ENCODE assay signal across 8 cellular contexts in genomic region chr15:94230886-94231727, GRCh38. TPM values are rescaled to one million over a fixed set of nuclear protein-coding genes. Genes with fewer than 3 reads are reported as not detected.
DNase-seq lines count a peak whose midpoint lies in the region; ATAC-seq lines count a peak whose summit lies in the region.

Gene MCTP2, plus strand, starts transcription at chr15:94231561. Its CDS starts 66,705 bp downstream, at chr15:94298266.

- H3K4me1 Mint-ChIP-seq in T-cell, result peaks cover 37 to 69% (median 47%) of the 10 kb centered on the region in 3 donors

- ATAC-seq in GM21576 (IDR thresholded peaks at IDR 0.05; ENCODE audit: unreplicated experiment), result peak; percentile 59
- peak; percentile 89 to 91 (median 90) for ATAC-seq in T-cell (replicated peaks in 1 of 4)

- H3K36me3 ChIP-seq in adipocyte (ENCODE audit: control insufficient read depth, insufficient read depth, low read length, severe bottlenecking) (no peaks in the 10 kb centered on the region), iPS DF 6.9 (ENCODE audit: control insufficient read depth, insufficient read depth, low read length) (no peaks in the 10 kb centered on the region)

- peak within 1 kb of the TSS; percentile 86 for H3K4me3 ChIP-seq in adipocyte (ENCODE audit: low read length)
- peak within 1 kb of the TSS; percentile 76; the same call in 1 of the 2 replicates for H3K4me3 ChIP-seq in iPS DF 6.9 (ENCODE audit: low read length)

- no peak within 1 kb of the TSS for H3K27ac ChIP-seq in iPS DF 6.9 (ENCODE audit: low read length)

- H3K4me1 ChIP-seq in adipocyte (ENCODE audit: control insufficient read depth, insufficient read depth, low read length), result peaks cover 52% of the 10 kb centered on the region
- H3K4me1 ChIP-seq in iPS DF 6.9 (ENCODE audit: control insufficient read depth, insufficient read depth, low read length), result no peaks in the 10 kb centered on the region

- H3K4me3 Mint-ChIP-seq in T-cell, result peak within 1 kb of the TSS; percentile 88 to 94 (median 91)

- POLR2A ChIA-PET in T-cell (lab: Charles Lee), result interaction anchor here in 1 of 2 donors (0.6 to 1.4 kb wide), 2 partner anchors 75 to 90 kb away, joined by 3 read pairs; no protein-coding TSS in a partner anchor

- H3K9me3 ChIP-seq in adipocyte (ENCODE audit: control insufficient read depth, low read length) (no peaks in the 10 kb centered on the region), iPS DF 6.9 (ENCODE audit: control insufficient read depth, insufficient read depth, low read length) (no peaks in the 10 kb centered on the region)

- no CpG with 5 or more reads among the region's 66 CpGs for WGBS in iPS DF 6.9 (ENCODE audit: insufficient coverage, insufficient read length)

- CTCF ChIA-PET in T-cell (lab: Charles Lee), result interaction anchor here in 1 of 2 donors (0.6 to 4.4 kb wide), 5 partner anchors 9 to 1144 kb away, joined by 3 to 25 read pairs (median 3); no protein-coding TSS in a partner anchor

- H3K36me3 Mint-ChIP-seq in T-cell, result no peaks in the 10 kb centered on the region

- peak within 1 kb of the TSS; percentile 91 to 93 for H3K27ac Mint-ChIP-seq in T-cell

- no peaks in the 10 kb centered on the region for H3K27me3 Mint-ChIP-seq in T-cell

- H3K9me3 Mint-ChIP-seq in T-cell, result no peaks in the 10 kb centered on the region

- DNase-seq in DMS114 treated with DMSO at 0.1 percent for 48 hours (lab: John Stamatoyannopoulos, UW; ENCODE audit: unreplicated experiment) (peak; percentile 12), KG1 (lab: John Stamatoyannopoulos, UW) (peak; percentile 61), T-cell (peak; percentile 63 to 87 (median 78)), adipocyte (ENCODE audit: low read depth) (peak; percentile 88), iPS DF 6.9 (ENCODE audit: low read depth, low spot score) (no peak), globus pallidus (ENCODE audit: low spot score) (no peak)
- peak; percentile 60 to 73 for DNase-seq in stimulated activated CD4-positive, alpha-beta T cell treated with anti-CD3 and anti-CD28 coated beads, Interleukin-12 subunit alpha, Interleukin-12 subunit beta, amount 100 ng/mL, for 24 hours (ENCODE audit: low read depth in 2 of 2)

- peak within 1 kb of the TSS; percentile 87 for H3K9ac ChIP-seq in adipocyte (ENCODE audit: low read length)

- H3K27me3 ChIP-seq in adipocyte (replicated peaks; ENCODE audit: control insufficient read depth, insufficient read depth, low read length) (no peaks in the 10 kb centered on the region), iPS DF 6.9 (ENCODE audit: control insufficient read depth, insufficient read depth, low read length) (peaks cover 6% of the 10 kb centered on the region; the same call in 1 of the 2 replicates)

RNA-seq across cellular contexts. Expression of gene MCTP2, which starts in this region (rescaled TPM):
- total RNA-seq in T-cell, result 10 to 100 TPM; 16.0 to 31.3 (median 22.4) TPM

Comparison
In these comparisons a context has a peak if more than half of its experiments do, and no peak if none do; other contexts are left out.
1. DNase-seq: peak in DMS114 treated with DMSO at 0.1 percent for 48 hours (single experiment), KG1 (single experiment), T-cell (34 of 34), adipocyte (single experiment) and stimulated activated CD4-positive, alpha-beta T cell treated with anti-CD3 and anti-CD28 coated beads, Interleukin-12 subunit alpha, Interleukin-12 subunit beta, amount 100 ng/mL, for 24 hours (2 of 2); none in iPS DF 6.9 (single experiment) and globus pallidus (single experiment).